Comparison of ENCODE assay signal across 8 cellular contexts in genomic region chr22:40531951-40532900, GRCh38.
DNase-seq lines count a peak whose midpoint lies in the region; ATAC-seq and TF ChIP-seq lines count a peak whose summit lies in the region.

No MANE protein-coding gene starts in this region.

- WGBS in smooth muscle cell (ENCODE audit: low lambda C conversion rate) = 55% methylated on average over 3 of the region's 3 CpGs

- peaks cover 4% of the 10 kb centered on the region for H3K36me3 Mint-ChIP-seq in effector memory CD8-positive, alpha-beta T cell (ENCODE audit: insufficient read depth)

- H3K79me2 ChIP-seq in smooth muscle cell (ENCODE audit: low read depth) = peaks cover 61% of the 10 kb centered on the region

- H3K4me1 ChIP-seq in SJSA1 (replicated peaks) (peaks cover 45% of the 10 kb centered on the region), smooth muscle cell (ENCODE audit: low read depth) (peaks cover 30% of the 10 kb centered on the region)

- H3K27me3 ChIP-seq in SJSA1 (replicated peaks) (no peaks in the 10 kb centered on the region), smooth muscle cell (ENCODE audit: low read depth) (no peaks in the 10 kb centered on the region)

- DNase-seq in GM12864 (ENCODE audit: low read depth) = no peak
- DNase-seq in SJSA1 (ENCODE audit: low read depth in 1 of 2, low spot score in 2 of 2) = no peak
- DNase-seq in effector memory CD8-positive, alpha-beta T cell = no peak
- no peak for DNase-seq in smooth muscle cell (lab: John Stamatoyannopoulos, UW; ENCODE audit: unreplicated experiment)
- no peak for DNase-seq in activated effector memory CD4-positive, alpha-beta T cell treated with anti-CD3 and anti-CD28 coated beads, Interleukin-2, amount 50 U/mL, for 16 hours
- DNase-seq in HT-29 (ENCODE audit: low spot score) = no peak

- no peaks in the 10 kb centered on the region for H3K27me3 Mint-ChIP-seq in effector memory CD8-positive, alpha-beta T cell

- peak overlapping the region; percentile 37 for H3K4me3 ChIP-seq in GM12864 (ENCODE audit: low read depth, low read length)
- H3K4me3 ChIP-seq in SJSA1 = peak overlapping the region; percentile 25; the same call in 1 of the 2 replicates
- H3K4me3 ChIP-seq in smooth muscle cell = peak overlapping the region; percentile 49

- H3F3A ChIP-seq in smooth muscle cell (ENCODE audit: low read depth) = peaks cover 14% of the 10 kb centered on the region

- H4K20me1 ChIP-seq in smooth muscle cell (ENCODE audit: low read depth) = peaks cover 6% of the 10 kb centered on the region

- TF ChIP-seq CTCF in GM12864 (IDR thresholded peaks at IDR 0.05; ENCODE audit: low read depth, low read length, missing control alignments) (no peak), smooth muscle cell (IDR thresholded peaks at IDR 0.05; ENCODE audit: borderline replicate concordance, insufficient read depth, poor library complexity, severe bottlenecking) (no peak)

- no peak overlapping the region for H3K27ac ChIP-seq in SJSA1
- peak overlapping the region; percentile 97 for H3K27ac ChIP-seq in smooth muscle cell (ENCODE audit: low read depth)

- H3K9me3 ChIP-seq in SJSA1 (replicated peaks) (no peaks in the 10 kb centered on the region), smooth muscle cell (replicated peaks; ENCODE audit: low read depth) (no peaks in the 10 kb centered on the region)

- peak overlapping the region; percentile 86 to 90 for H3K27ac Mint-ChIP-seq in effector memory CD8-positive, alpha-beta T cell

- H3K4me2 ChIP-seq in smooth muscle cell = peak overlapping the region; percentile 86

- peaks cover 43 to 52% of the 10 kb centered on the region in 2 donors for H3K4me1 Mint-ChIP-seq in effector memory CD8-positive, alpha-beta T cell (ENCODE audit: low read depth in 2 of 2)

- peak overlapping the region; percentile 77 for H3K9ac ChIP-seq in smooth muscle cell (ENCODE audit: low read depth)

- no peaks in the 10 kb centered on the region for H3K9me3 Mint-ChIP-seq in effector memory CD8-positive, alpha-beta T cell

- H3K4me3 Mint-ChIP-seq in effector memory CD8-positive, alpha-beta T cell = peak overlapping the region; percentile 77 to 79

- ATAC-seq in effector memory CD8-positive, alpha-beta T cell (replicated peaks) = no peak
- ATAC-seq in GM21367 (IDR thresholded peaks at IDR 0.05; ENCODE audit: unreplicated experiment) (no peak), HG03159 (IDR thresholded peaks at IDR 0.05; ENCODE audit: unreplicated experiment) (no peak)

- H2AFZ ChIP-seq in smooth muscle cell (ENCODE audit: low read depth) = no peak overlapping the region

- H3K36me3 ChIP-seq in SJSA1 (peaks cover 8% of the 10 kb centered on the region; the same call in 1 of the 2 replicates), smooth muscle cell (ENCODE audit: low read depth) (no peaks in the 10 kb centered on the region)
